2 cellular contexts compared by ENCODE assay signal in genomic region chr6:53582963-53583362, GRCh38.
TF ChIP-seq lines count a peak whose summit lies in the region.

No MANE protein-coding gene starts in this region.

TF ChIP-seq in IMR-90, 13 proteins besides CTCF, POLR2A, EP300 and RAD21 (continued from another document):
- TF ChIP-seq MXI1 (IDR thresholded peaks at IDR 0.05; ENCODE audit: borderline replicate concordance, low read depth, low read length) (no peak), RCOR1 (IDR thresholded peaks at IDR 0.05; ENCODE audit: insufficient replicate concordance, low read length) (no peak), ELK1 (IDR thresholded peaks at IDR 0.05; ENCODE audit: borderline replicate concordance, low read depth, low read length) (no peak), RFX5 (IDR thresholded peaks at IDR 0.05; ENCODE audit: low read depth, low read length) (no peak), SMC3 (IDR thresholded peaks at IDR 0.05; ENCODE audit: low read depth, low read length) (no peak), NFE2L2 (IDR thresholded peaks at IDR 0.05; ENCODE audit: low read depth, low read length) (no peak), FOS (IDR thresholded peaks at IDR 0.05; ENCODE audit: low read depth, low read length) (no peak), MAZ (IDR thresholded peaks at IDR 0.05; ENCODE audit: borderline replicate concordance, low read depth, low read length) (no peak), MAFK (IDR thresholded peaks at IDR 0.05; ENCODE audit: low read depth, low read length) (no peak), CEBPB (IDR thresholded peaks at IDR 0.05; ENCODE audit: low read depth, low read length) (no peak)

TF ChIP-seq in WTC11, 78 proteins besides CTCF, POLR2A, EP300 and RAD21 (continued from another document):
- TF ChIP-seq IRF1 (CRISPR knock-in tag; IDR thresholded peaks at IDR 0.05) (no peak), ZNF121 (CRISPR knock-in tag; IDR thresholded peaks at IDR 0.05) (no peak), GRHL2 (CRISPR knock-in tag; IDR thresholded peaks at IDR 0.05; ENCODE audit: insufficient replicate concordance, severe bottlenecking) (no peak), MLX (CRISPR knock-in tag; IDR thresholded peaks at IDR 0.05) (no peak), CREB1 (CRISPR knock-in tag; IDR thresholded peaks at IDR 0.05) (no peak), MAX (CRISPR knock-in tag; IDR thresholded peaks at IDR 0.05) (no peak), KAT7 (CRISPR knock-in tag; IDR thresholded peaks at IDR 0.05; ENCODE audit: borderline replicate concordance) (no peak), EMX1 (CRISPR knock-in tag; IDR thresholded peaks at IDR 0.05) (no peak), USF1 (CRISPR knock-in tag; IDR thresholded peaks at IDR 0.05) (no peak), ZNF671 (CRISPR knock-in tag; IDR thresholded peaks at IDR 0.05) (no peak), ELF4 (CRISPR knock-in tag; IDR thresholded peaks at IDR 0.05; ENCODE audit: low read depth) (no peak), NR1H2 (CRISPR knock-in tag; IDR thresholded peaks at IDR 0.05) (no peak), ARID4B (CRISPR knock-in tag; IDR thresholded peaks at IDR 0.05; ENCODE audit: borderline replicate concordance) (no peak), ZBTB21 (CRISPR knock-in tag; IDR thresholded peaks at IDR 0.05; ENCODE audit: borderline replicate concordance) (no peak), PRDM15 (CRISPR knock-in tag; IDR thresholded peaks at IDR 0.05) (no peak), ZNF425 (CRISPR knock-in tag; conservative IDR thresholded peaks at IDR 0.05) (no peak)
